In the genomic region with DNA sequence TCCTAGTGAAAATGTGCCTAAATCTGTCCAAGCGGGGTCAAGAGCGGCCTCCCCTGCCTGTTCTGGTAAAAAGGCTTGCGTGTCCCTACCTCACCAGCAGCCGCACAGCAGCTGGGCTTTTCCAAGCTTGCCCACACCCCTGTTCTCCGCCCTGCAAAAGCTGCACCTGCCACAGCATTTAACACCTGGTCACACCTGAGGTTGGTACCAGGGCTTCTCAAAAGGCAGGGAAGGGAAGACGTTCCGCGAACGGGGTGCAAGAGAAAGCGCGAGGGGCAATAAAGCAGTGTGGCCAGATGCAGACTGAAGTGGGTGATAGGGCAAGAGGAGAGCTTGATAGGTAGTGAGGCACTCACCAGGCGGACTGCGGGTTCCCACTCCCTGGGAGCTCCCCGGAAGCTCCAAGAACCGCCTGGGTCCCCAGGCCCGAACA, we compare ENCODE assay signal across 8 cellular contexts. TPM values are rescaled to one million over a fixed set of nuclear protein-coding genes. Genes with fewer than 3 reads are reported as not detected.
DNase-seq lines count a peak whose midpoint lies in the region; ATAC-seq and TF ChIP-seq lines count a peak whose summit lies in the region.

No MANE protein-coding gene starts in this region.

- no peaks in the 10 kb centered on the region for H3F3A ChIP-seq in PC-9 (ENCODE audit: insufficient read depth, low read depth)

- intact Hi-C loops in PC-9 (cut with micrococcal nuclease; ENCODE audit: unreplicated experiment) (loop anchor here (2.0 kb wide), 1 partner anchor 13 kb away; no protein-coding TSS in a partner anchor), colonic mucosa (cut with DNase I) (no loop called here), left lung (cut with DNase I) (no loop called here), tibial artery (cut with DNase I; ENCODE audit: low total_unique reads) (no loop called here)

- TSS peak; percentile 48 for BruUV-seq in PC-9 (replicated peaks; lab: Mats Ljungman, UMichigan)

- ATAC-seq in GM21390 (IDR thresholded peaks at IDR 0.05; ENCODE audit: unreplicated experiment) (peak; percentile 55), HG03571 (IDR thresholded peaks at IDR 0.05; ENCODE audit: unreplicated experiment) (peak; percentile 51), left lung (peak; percentile 87)

- H3K27ac ChIP-seq in PC-9 (peak overlapping the region; percentile 34), colonic mucosa (peak overlapping the region; percentile 80), left lung (peak overlapping the region; percentile 49 to 84), tibial artery (peak overlapping the region; percentile 75 to 90)

- no peaks in the 10 kb centered on the region for H3K9me2 ChIP-seq in PC-9 (ENCODE audit: insufficient read depth)

- CTCF ChIA-PET in PC-9 (lab: Charles Lee), result interaction anchor here (0.6 to 1.8 kb wide), 2 partner anchors 17 to 481 kb away, joined by 3 to 7 read pairs; no protein-coding TSS in a partner anchor

- H3K4me2 ChIP-seq in PC-9, result peak overlapping the region; percentile 91

- peak; percentile 45 to 48 for DNase-seq in PC-9
- peak; percentile 60 for DNase-seq in colonic mucosa
- DNase-seq in left lung, result peak; percentile 34 to 61
- DNase-seq in tibial artery, result no peak
- DNase-seq in activated effector memory CD4-positive, alpha-beta T cell treated with Interleukin-2 at 50 U/mL for 16 hours, result no peak

- H2AFZ ChIP-seq in PC-9, result peak overlapping the region; percentile 96

- H3K4me1 ChIP-seq in ES-I3 (ENCODE audit: insufficient read depth, low read length), result 0 out of 2 replicates have a peak, but pooled peaks cover 7% of the 10 kb centered on the region
- peaks cover 24% of the 10 kb centered on the region for H3K4me1 ChIP-seq in PC-9 (replicated peaks; ENCODE audit: insufficient read depth)
- no peaks in the 10 kb centered on the region for H3K4me1 ChIP-seq in colonic mucosa
- peaks cover 0 to 19% of the 10 kb centered on the region in 2 donors for H3K4me1 ChIP-seq in left lung
- H3K4me1 ChIP-seq in tibial artery, result peaks cover 0 to 20% (median 15%) of the 10 kb centered on the region in 4 donors

- POLR2A ChIA-PET in PC-9 (lab: Charles Lee; ENCODE audit: unreplicated experiment), result interaction anchor here (0.6 to 1.0 kb wide), 3 partner anchors 18 to 222 kb away, joined by 3 to 4 read pairs (median 3); no protein-coding TSS in a partner anchor

- no peak for TF ChIP-seq CTCF in PC-9 (conservative IDR thresholded peaks at IDR 0.05)
- TF ChIP-seq CTCF in colonic mucosa (IDR thresholded peaks at IDR 0.05), result no peak
- no peak for TF ChIP-seq CTCF in left lung (IDR thresholded peaks at IDR 0.05)
- TF ChIP-seq CTCF in tibial artery (IDR thresholded peaks at IDR 0.05), result no peak

- H3K9me3 ChIP-seq in ES-I3 (ENCODE audit: control insufficient read depth, insufficient read depth, low read length) (no peaks in the 10 kb centered on the region), PC-9 (ENCODE audit: insufficient read depth, low read depth) (no peaks in the 10 kb centered on the region), colonic mucosa (no peaks in the 10 kb centered on the region), left lung (no peaks in the 10 kb centered on the region), tibial artery (no peaks in the 10 kb centered on the region)

- peaks cover 7% of the 10 kb centered on the region; the same call in 1 of the 2 replicates for H4K20me1 ChIP-seq in PC-9 (ENCODE audit: insufficient read depth)

- H3K79me2 ChIP-seq in PC-9 (ENCODE audit: low read depth), result peaks cover 48% of the 10 kb centered on the region

- H3K27me3 ChIP-seq in PC-9 (ENCODE audit: insufficient read depth, low read depth), result no peaks in the 10 kb centered on the region
- no peaks in the 10 kb centered on the region for H3K27me3 ChIP-seq in colonic mucosa
- H3K27me3 ChIP-seq in left lung, result no peaks in the 10 kb centered on the region
- H3K27me3 ChIP-seq in tibial artery, result no peaks in the 10 kb centered on the region

- peaks cover 5% of the 10 kb centered on the region; the same call in 1 of the 2 replicates for H3K36me3 ChIP-seq in ES-I3 (ENCODE audit: insufficient read depth, low read length)
- peaks cover 8% of the 10 kb centered on the region; the same call in 1 of the 2 replicates for H3K36me3 ChIP-seq in PC-9 (ENCODE audit: low read depth)
- peaks cover 3% of the 10 kb centered on the region for H3K36me3 ChIP-seq in colonic mucosa
- peaks cover 0 to 8% of the 10 kb centered on the region in 2 donors for H3K36me3 ChIP-seq in left lung
- peaks cover 0 to 9% (median 0%) of the 10 kb centered on the region in 3 donors for H3K36me3 ChIP-seq in tibial artery

- H3K9ac ChIP-seq in ES-I3 (ENCODE audit: low read depth, low read length), result peak overlapping the region; percentile 84
- peak overlapping the region; percentile 90 to 95 for H3K9ac ChIP-seq in colonic mucosa (ENCODE audit: low read depth in 2 of 2, low read length in 2 of 2)

- H3K4me3 ChIP-seq in PC-9, result peak overlapping the region; percentile 74
- H3K4me3 ChIP-seq in colonic mucosa, result peak overlapping the region; percentile 97
- peak overlapping the region; percentile 90 to 91 for H3K4me3 ChIP-seq in left lung
- H3K4me3 ChIP-seq in tibial artery, result peak overlapping the region; percentile 79 to 88

RNA-seq across cellular contexts. Expression of a gene that starts 25.6 kb away (rescaled TPM):
- 12.9 and 13.7 TPM in 2 replicates for total RNA-seq in PC-9 (2021)
- 1 to 10 TPM; 3.4 to 3.8 TPM for total RNA-seq in colonic mucosa
- 1 to 10 TPM; 3.4 to 5.9 TPM for total RNA-seq in left lung

Comparison
In these comparisons a context has a peak if more than half of its experiments do, and no peak if none do; other contexts are left out.
1. DNase-seq: peak in PC-9 (2 of 2), colonic mucosa (single experiment) and left lung (2 of 2); none in tibial artery (0 of 2) and activated effector memory CD4-positive, alpha-beta T cell treated with Interleukin-2 at 50 U/mL for 16 hours (single experiment).
2. Peak in every context shown above with its lines, with median percentiles within 50 percentile points of each other: ATAC-seq, H3K27ac ChIP-seq and H3K4me3 ChIP-seq.